In genomic region chr5:171371326-171371725, GRCh38 we compare ENCODE assay signal across 22 cellular contexts. TPM values are rescaled to one million over a fixed set of nuclear protein-coding genes. Genes with fewer than 3 reads are reported as not detected.
DNase-seq lines count a peak whose midpoint lies in the region; ATAC-seq and TF ChIP-seq lines count a peak whose summit lies in the region.
"Had no signal": no experiment of that assay in that cellular context is flagged by ENCODE, and none has a peak within 500 bp of the region (broad histone marks: within the 10 kb centered on the region; RNA-seq: fewer than 3 reads in every experiment).

No MANE protein-coding gene starts in this region.

- ATAC-seq in GM23338 (peak; percentile 36), HG02763 (IDR thresholded peaks at IDR 0.05; ENCODE audit: unreplicated experiment) (no peak), GM21619 (IDR thresholded peaks at IDR 0.05; ENCODE audit: unreplicated experiment) (no peak)

- H3K4me1 ChIP-seq in GM23338 (ENCODE audit: insufficient read depth) (no peaks in the 10 kb centered on the region), neural progenitor cell (no peaks in the 10 kb centered on the region)

- H2AFZ ChIP-seq in GM23338 (no peak overlapping the region), neural progenitor cell (replicated peaks) (peak overlapping the region; percentile 36)

- H3K4me2 ChIP-seq in GM23338: no peak overlapping the region
- H3K4me2 ChIP-seq in neural progenitor cell: no peak overlapping the region

- H3K9me3 Mint-ChIP-seq in GM23338 (0 out of 3 replicates have a peak, but pooled peaks cover 3% of the 10 kb centered on the region), chondrocyte (ENCODE audit: low read depth) (no peaks in the 10 kb centered on the region), neural progenitor cell (peaks cover 2% of the 10 kb centered on the region)
- H3K9me3 Mint-ChIP-seq: CD8-positive, alpha-beta memory T cell; HFFc6 had no signal

- no peak overlapping the region for H3K27ac ChIP-seq in GM23338 (ENCODE audit: low read depth)
- no peak overlapping the region for H3K27ac ChIP-seq in neural progenitor cell
- no peak overlapping the region for H3K27ac ChIP-seq in coronary artery
- H3K27ac ChIP-seq: SJSA1 had no signal

- H3K27me3 ChIP-seq in GM23338 (ENCODE audit: insufficient read depth): no peaks in the 10 kb centered on the region
- no peaks in the 10 kb centered on the region for H3K27me3 ChIP-seq in neural progenitor cell
- H3K27me3 ChIP-seq: SJSA1 had no signal

- H3K79me2 ChIP-seq in GM23338 (replicated peaks; ENCODE audit: insufficient read depth): no peaks in the 10 kb centered on the region
- no peaks in the 10 kb centered on the region for H3K79me2 ChIP-seq in neural progenitor cell (ENCODE audit: low read depth)

- H4K20me1 ChIP-seq in GM23338 (replicated peaks; ENCODE audit: insufficient read depth): no peaks in the 10 kb centered on the region
- no peaks in the 10 kb centered on the region for H4K20me1 ChIP-seq in neural progenitor cell (ENCODE audit: low read depth)

- H3K9me2 ChIP-seq in GM23338 (ENCODE audit: insufficient read depth): no peaks in the 10 kb centered on the region

- no peaks in the 10 kb centered on the region for H3F3A ChIP-seq in GM23338 (replicated peaks; ENCODE audit: low read depth)
- no peaks in the 10 kb centered on the region for H3F3A ChIP-seq in neural progenitor cell (ENCODE audit: low read depth)

- H3K4me3 ChIP-seq in GM23338 (no peak overlapping the region), neural progenitor cell (no peak overlapping the region), coronary artery (no peak overlapping the region)
- H3K4me3 ChIP-seq: GM12878, SJSA1 had no signal

- H3K9me3 ChIP-seq in neural progenitor cell (ENCODE audit: low read depth): no peaks in the 10 kb centered on the region
- H3K9me3 ChIP-seq: SJSA1 had no signal

- no peaks in the 10 kb centered on the region for H3K4me1 Mint-ChIP-seq in GM23338
- H3K4me1 Mint-ChIP-seq in chondrocyte (ENCODE audit: low read depth): peaks cover 8% of the 10 kb centered on the region
- no peaks in the 10 kb centered on the region for H3K4me1 Mint-ChIP-seq in neural progenitor cell
- H3K4me1 Mint-ChIP-seq: CD8-positive, alpha-beta memory T cell had no signal

- TF ChIP-seq CTCF in GM23338 (conservative IDR thresholded peaks at IDR 0.05; ENCODE audit: low read depth in 2 of 2): no peak
- no peak for TF ChIP-seq CTCF in chondrocyte (IDR thresholded peaks at IDR 0.05)
- TF ChIP-seq CTCF in neural progenitor cell (IDR thresholded peaks at IDR 0.05): no peak
- no peak for TF ChIP-seq CTCF in coronary artery (IDR thresholded peaks at IDR 0.05)

- H3K9ac ChIP-seq in neural progenitor cell: no peak overlapping the region

- H3K36me3 Mint-ChIP-seq in GM23338 (ENCODE audit: low read depth) (no peaks in the 10 kb centered on the region), chondrocyte (ENCODE audit: low read depth) (no peaks in the 10 kb centered on the region), neural progenitor cell (no peaks in the 10 kb centered on the region)
- H3K36me3 Mint-ChIP-seq: CD8-positive, alpha-beta memory T cell had no signal

- H3K27ac Mint-ChIP-seq in GM23338: no peak overlapping the region
- H3K27ac Mint-ChIP-seq in chondrocyte (ENCODE audit: unreplicated experiment): no peak overlapping the region
- H3K27ac Mint-ChIP-seq in neural progenitor cell: no peak overlapping the region
- H3K27ac Mint-ChIP-seq: HFFc6 had no signal

- H3K27me3 Mint-ChIP-seq in GM23338 (ENCODE audit: insufficient read depth, low read depth, poor library complexity) (peaks cover 11% of the 10 kb centered on the region), chondrocyte (ENCODE audit: low read depth) (peaks cover 2% of the 10 kb centered on the region), neural progenitor cell (ENCODE audit: insufficient read depth, low read depth) (peaks cover 17% of the 10 kb centered on the region)

- DNase-seq in GM23338 (ENCODE audit: low spot score) (no peak), NCI-H69 (lab: John Stamatoyannopoulos, UW) (peak; percentile 33), chondrocyte (ENCODE audit: low spot score) (peak; percentile 63), neural progenitor cell (ENCODE audit: low spot score) (no peak), coronary artery (ENCODE audit: low spot score) (no peak)
- no peak for DNase-seq in activated naive CD4-positive, alpha-beta T cell treated with anti-CD3 and anti-CD28 coated beads, Interleukin-2, amount 50 U/mL, for 16 hours
- DNase-seq: ACHN; C1 segment of cervical spinal cord; CD8-positive, alpha-beta memory T cell; DMS53; EL; HFFc6; NCI-H1436; NCI-H1930; NCI-H2171; NCI-H526 treated with DMSO at 0.1 percent for 48 hours had no signal

- no peak overlapping the region for H3K4me3 Mint-ChIP-seq in GM23338
- no peak overlapping the region for H3K4me3 Mint-ChIP-seq in chondrocyte (ENCODE audit: unreplicated experiment)
- H3K4me3 Mint-ChIP-seq in neural progenitor cell: no peak overlapping the region
- H3K4me3 Mint-ChIP-seq: CD8-positive, alpha-beta memory T cell; HFFc6 had no signal

- H3K36me3 ChIP-seq in GM23338 (ENCODE audit: insufficient read depth) (no peaks in the 10 kb centered on the region), neural progenitor cell (no peaks in the 10 kb centered on the region)
- H3K36me3 ChIP-seq: SJSA1 had no signal

TF ChIP-seq in GM23338, 12 proteins besides CTCF, POLR2A, EP300 and RAD21 (continues in another document):
- TF ChIP-seq CREB1 (CRISPR knock-in tag; IDR thresholded peaks at IDR 0.05; ENCODE audit: low read depth): no peak
- no peak for TF ChIP-seq POLR2AphosphoS5 (IDR thresholded peaks at IDR 0.05; ENCODE audit: low read depth)
- TF ChIP-seq EZH2 (IDR thresholded peaks at IDR 0.05; ENCODE audit: low read depth, unreplicated experiment): no peak
- no peak for TF ChIP-seq JUNB (IDR thresholded peaks at IDR 0.05; ENCODE audit: unreplicated experiment)
- no peak for TF ChIP-seq ZNF331 (CRISPR knock-in tag; IDR thresholded peaks at IDR 0.05; ENCODE audit: low read depth)
- TF ChIP-seq NANOG (IDR thresholded peaks at IDR 0.05; ENCODE audit: borderline replicate concordance): no peak
- no peak for TF ChIP-seq ETS1 (IDR thresholded peaks at IDR 0.05)
- TF ChIP-seq, protein P1, sequence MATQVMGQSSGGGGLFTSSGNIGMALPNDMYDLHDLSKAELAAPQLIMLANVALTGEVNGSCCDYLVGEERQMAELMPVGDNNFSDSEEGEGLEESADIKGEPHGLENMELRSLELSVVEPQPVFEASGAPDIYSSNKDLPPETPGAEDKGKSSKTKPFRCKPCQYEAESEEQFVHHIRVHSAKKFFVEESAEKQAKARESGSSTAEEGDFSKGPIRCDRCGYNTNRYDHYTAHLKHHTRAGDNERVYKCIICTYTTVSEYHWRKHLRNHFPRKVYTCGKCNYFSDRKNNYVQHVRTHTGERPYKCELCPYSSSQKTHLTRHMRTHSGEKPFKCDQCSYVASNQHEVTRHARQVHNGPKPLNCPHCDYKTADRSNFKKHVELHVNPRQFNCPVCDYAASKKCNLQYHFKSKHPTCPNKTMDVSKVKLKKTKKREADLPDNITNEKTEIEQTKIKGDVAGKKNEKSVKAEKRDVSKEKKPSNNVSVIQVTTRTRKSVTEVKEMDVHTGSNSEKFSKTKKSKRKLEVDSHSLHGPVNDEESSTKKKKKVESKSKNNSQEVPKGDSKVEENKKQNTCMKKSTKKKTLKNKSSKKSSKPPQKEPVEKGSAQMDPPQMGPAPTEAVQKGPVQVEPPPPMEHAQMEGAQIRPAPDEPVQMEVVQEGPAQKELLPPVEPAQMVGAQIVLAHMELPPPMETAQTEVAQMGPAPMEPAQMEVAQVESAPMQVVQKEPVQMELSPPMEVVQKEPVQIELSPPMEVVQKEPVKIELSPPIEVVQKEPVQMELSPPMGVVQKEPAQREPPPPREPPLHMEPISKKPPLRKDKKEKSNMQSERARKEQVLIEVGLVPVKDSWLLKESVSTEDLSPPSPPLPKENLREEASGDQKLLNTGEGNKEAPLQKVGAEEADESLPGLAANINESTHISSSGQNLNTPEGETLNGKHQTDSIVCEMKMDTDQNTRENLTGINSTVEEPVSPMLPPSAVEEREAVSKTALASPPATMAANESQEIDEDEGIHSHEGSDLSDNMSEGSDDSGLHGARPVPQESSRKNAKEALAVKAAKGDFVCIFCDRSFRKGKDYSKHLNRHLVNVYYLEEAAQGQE (IDR thresholded peaks at IDR 0.05; ENCODE audit: unreplicated experiment): no peak

RNA-seq across cellular contexts. Expression of gene NPM1, which starts 16.3 kb away (rescaled TPM):
- total RNA-seq in GM23338 (2014; rRNA removed; shearing (Covaris generic)): 2,727 and 5,242 TPM in 2 replicates
- 3,739 and 3,980 TPM in 2 replicates for polyA plus RNA-seq in GM23338 (2016; fragmentation: Nextera tagmentation; extraction: Ambion mirVana)
- total RNA-seq in chondrocyte (774 to 814 TPM (median 795 TPM) in 3 replicates), neural progenitor cell (ENCODE audit: low replicate concordance) (2,155 and 3,685 TPM in 2 replicates)

RNA-seq across cellular contexts. Expression of gene FGF18, which starts 48.1 kb away (rescaled TPM):
- 0.56 TPM in 1 of 2 replicates, not detected in the other for total RNA-seq in GM23338 (2014; rRNA removed; shearing (Covaris generic))
- polyA plus RNA-seq in GM23338 (2016; fragmentation: Nextera tagmentation; extraction: Ambion mirVana): 0.75 and 0.86 TPM in 2 replicates
- total RNA-seq in chondrocyte (1.7 to 18.1 TPM (median 2.1 TPM) in 3 replicates), neural progenitor cell (ENCODE audit: low replicate concordance) (0.06 and 0.22 TPM in 2 replicates)
- total RNA-seq: H4, M059J had no signal
- polyA plus RNA-seq: CD8-positive, alpha-beta memory T cell had no signal

Comparison
In these comparisons a context has a peak if more than half of its experiments do, and no peak if none do; other contexts are left out.
1. DNase-seq: peak in NCI-H69 (single experiment) and chondrocyte (single experiment); none in GM23338 (single experiment), neural progenitor cell (single experiment), coronary artery (single experiment) and activated naive CD4-positive, alpha-beta T cell treated with anti-CD3 and anti-CD28 coated beads, Interleukin-2, amount 50 U/mL, for 16 hours (single experiment).